ENCODE assay signal across 21 cellular contexts in genomic region chr5:74409737-74410136, GRCh38.
DNase-seq lines count a peak whose midpoint lies in the region; ATAC-seq and TF ChIP-seq lines count a peak whose summit lies in the region.
"Had no signal": no experiment of that assay in that cellular context is flagged by ENCODE, and none has a peak within 500 bp of the region (broad histone marks: within the 10 kb centered on the region; RNA-seq: fewer than 3 reads in every experiment).

No MANE protein-coding gene starts in this region.

- H3K9me3 ChIP-seq in BE2C (no peaks in the 10 kb centered on the region), Caco-2 (no peaks in the 10 kb centered on the region), right cardiac atrium (ENCODE audit: control insufficient read depth, low read length) (no peaks in the 10 kb centered on the region)
- H3K9me3 ChIP-seq: SJSA1 had no signal

- intact Hi-C loops in Caco-2 (cut with micrococcal nuclease; ENCODE audit: unreplicated experiment): no loop called here
- intact Hi-C loops in right cardiac atrium (cut with DNase I): no loop called here

- peak; percentile 23 for DNase-seq in BE2C
- DNase-seq in Caco-2: no peak
- DNase-seq in NCI-H69 (lab: John Stamatoyannopoulos, UW): peak; percentile 61
- DNase-seq in right cardiac atrium: no peak
- no peak for DNase-seq in RPMI8226
- no peak for DNase-seq in mesothelial cell of epicardium (ENCODE audit: low spot score in 2 of 2, unreplicated experiment in 2 of 2)
- DNase-seq: CD4-positive, alpha-beta T cell; GF-D8; GM23248; NCI-H1417 treated with DMSO at 0.1 percent for 48 hours; NCI-H2227 treated with DMSO at 0.1 percent for 48 hours; NK-92 treated with Interleukin-12 subunit alpha and Interleukin-12 subunit beta, amount 100 ng/mL, for 24 hours; OCI-M1; SW 1271 had no signal

- H3K27ac ChIP-seq in right cardiac atrium (ENCODE audit: low read length): no peak overlapping the region
- H3K27ac ChIP-seq: GM23248, RWPE1, SJSA1 had no signal

- CTCF ChIA-PET in Caco-2 (lab: Charles Lee): no interaction called here

- no peaks in the 10 kb centered on the region for H3K9me3 Mint-ChIP-seq in Caco-2 (ENCODE audit: unreplicated experiment)
- H3K9me3 Mint-ChIP-seq in mesothelial cell of epicardium: no peaks in the 10 kb centered on the region
- H3K9me3 Mint-ChIP-seq: CD4-positive, alpha-beta T cell had no signal

- H3K4me1 Mint-ChIP-seq in Caco-2 (ENCODE audit: low read depth, unreplicated experiment): peaks cover 50% of the 10 kb centered on the region
- peaks cover 62% of the 10 kb centered on the region for H3K4me1 Mint-ChIP-seq in mesothelial cell of epicardium
- H3K4me1 Mint-ChIP-seq: B cell had no signal

- H3K4me1 ChIP-seq in BE2C (peaks cover 42% of the 10 kb centered on the region), Caco-2 (peaks cover 81% of the 10 kb centered on the region), right cardiac atrium (ENCODE audit: control insufficient read depth, insufficient read depth, low read length) (peaks cover 9% of the 10 kb centered on the region)

- H3K36me3 ChIP-seq in BE2C: no peaks in the 10 kb centered on the region
- no peaks in the 10 kb centered on the region for H3K36me3 ChIP-seq in Caco-2 (ENCODE audit: control insufficient read depth, insufficient read depth, low read length)
- H3K36me3 ChIP-seq: SJSA1 had no signal

- H3K27me3 Mint-ChIP-seq in Caco-2 (ENCODE audit: insufficient read depth, unreplicated experiment) (no peaks in the 10 kb centered on the region), mesothelial cell of epicardium (ENCODE audit: low read depth) (no peaks in the 10 kb centered on the region)

- H3K27me3 ChIP-seq in BE2C (no peaks in the 10 kb centered on the region), Caco-2 (replicated peaks; ENCODE audit: control insufficient read depth, insufficient read depth, low read length) (no peaks in the 10 kb centered on the region), right cardiac atrium (ENCODE audit: control insufficient read depth, insufficient read depth) (no peaks in the 10 kb centered on the region)
- H3K27me3 ChIP-seq: SJSA1 had no signal

- H3K4me3 Mint-ChIP-seq in Caco-2 (ENCODE audit: unreplicated experiment) (no peak overlapping the region), mesothelial cell of epicardium (no peak overlapping the region)
- H3K4me3 Mint-ChIP-seq: B cell; CD4-positive, alpha-beta T cell had no signal

- TF ChIP-seq CTCF in BE2C (IDR thresholded peaks at IDR 0.05; ENCODE audit: low read depth, low read length): no peak
- no peak for TF ChIP-seq CTCF in Caco-2 (IDR thresholded peaks at IDR 0.05; ENCODE audit: insufficient read depth in 1 of 2, low read depth in 1 of 2, low read length in 1 of 2, severe bottlenecking in 1 of 2, unreplicated experiment in 1 of 2)
- TF ChIP-seq CTCF in mesothelial cell of epicardium (IDR thresholded peaks at IDR 0.05; ENCODE audit: unreplicated experiment): no peak

- ATAC-seq in right cardiac atrium (peak; percentile 12 to 19), HG03108 (IDR thresholded peaks at IDR 0.05; ENCODE audit: unreplicated experiment) (no peak), HG03432 (IDR thresholded peaks at IDR 0.05; ENCODE audit: unreplicated experiment) (no peak)
- ATAC-seq: HCT116, K562 had no signal

- H3K27ac Mint-ChIP-seq in Caco-2 (ENCODE audit: unreplicated experiment) (peak overlapping the region; percentile 19), mesothelial cell of epicardium (no peak overlapping the region)
- H3K27ac Mint-ChIP-seq: B cell; CD4-positive, alpha-beta T cell had no signal

- H3K4me3 ChIP-seq in BE2C (ENCODE audit: low read depth, low read length): no peak overlapping the region
- H3K4me3 ChIP-seq in Caco-2 (ENCODE audit: low read depth, low read length): no peak overlapping the region
- H3K4me3 ChIP-seq in right cardiac atrium (ENCODE audit: low read length): no peak overlapping the region
- H3K4me3 ChIP-seq: GM23248, K562, SJSA1 had no signal

- BruUV-seq in Caco-2 (replicated peaks; lab: Mats Ljungman, UMichigan): no TSS peak

- POLR2A ChIA-PET in Caco-2 (lab: Charles Lee): no interaction called here

- H3K36me3 Mint-ChIP-seq in Caco-2 (ENCODE audit: insufficient read depth, unreplicated experiment) (no peaks in the 10 kb centered on the region), mesothelial cell of epicardium (no peaks in the 10 kb centered on the region)

Comparison
In these comparisons a context has a peak if more than half of its experiments do, and no peak if none do; other contexts are left out.
1. DNase-seq: peak in BE2C (single experiment) and NCI-H69 (single experiment); none in Caco-2 (0 of 2), right cardiac atrium (0 of 3), RPMI8226 (single experiment) and mesothelial cell of epicardium (0 of 2).
2. ATAC-seq: peak in right cardiac atrium (2 of 2); none in HG03108 (single experiment) and HG03432 (single experiment).